1 cellular context compared by ENCODE assay signal in genomic region chr7:148609045-148609725, GRCh38.
TF ChIP-seq lines count a peak whose summit lies in the region.

No MANE protein-coding gene starts in this region.

TF ChIP-seq in GM23338, 12 proteins besides CTCF, POLR2A, EP300 and RAD21 (continued from another document):
- TF ChIP-seq REST (IDR thresholded peaks at IDR 0.05; ENCODE audit: unreplicated experiment) (no peak), ZNF462 (CRISPR knock-in tag; IDR thresholded peaks at IDR 0.05) (no peak), STAT1 (IDR thresholded peaks at IDR 0.05; ENCODE audit: unreplicated experiment) (no peak), CREB1 (CRISPR knock-in tag; IDR thresholded peaks at IDR 0.05; ENCODE audit: low read depth) (no peak)
